Comparison of ENCODE assay signal across 8 cellular contexts in genomic region chr3:32334675-32335074, GRCh38. TPM values are rescaled to one million over a fixed set of nuclear protein-coding genes. Genes with fewer than 3 reads are reported as not detected.
A peak's percentile ranks its signal among the peaks of the same experiment; 100 is the strongest.
DNase-seq lines count a peak whose midpoint lies in the region; ATAC-seq and TF ChIP-seq lines count a peak whose summit lies in the region.

No MANE protein-coding gene starts in this region.

- H3K4me3 ChIP-seq in HL-60 (replicated peaks; ENCODE audit: insufficient read depth, low read length): no peak overlapping the region
- H3K4me3 ChIP-seq in upper lobe of right lung: no peak overlapping the region

- no peaks in the 10 kb centered on the region for H3K36me3 ChIP-seq in upper lobe of right lung

- peak; percentile 1 for TF ChIP-seq CTCF in HL-60 (IDR thresholded peaks at IDR 0.05; ENCODE audit: insufficient read depth, low read length)
- TF ChIP-seq CTCF in upper lobe of right lung (IDR thresholded peaks at IDR 0.05): no peak

- intact Hi-C loops in upper lobe of right lung (cut with DNase I): no loop called here

- H3K4me1 ChIP-seq in upper lobe of right lung: peaks cover 11% of the 10 kb centered on the region

- H3K27ac ChIP-seq in HL-60 (replicated peaks) (no peak overlapping the region), upper lobe of right lung (no peak overlapping the region)

- peak; percentile 53 to 67 for ATAC-seq in activated CD4-positive, CD25-positive, alpha-beta regulatory T cell treated with anti-CD3 and anti-CD28 coated beads, Interleukin-2, amount 50 U/mL, for 24 hours
- no peak for ATAC-seq in HG03139 (IDR thresholded peaks at IDR 0.05; ENCODE audit: unreplicated experiment)
- ATAC-seq in HG03354 (IDR thresholded peaks at IDR 0.05; ENCODE audit: poor library complexity, severe bottlenecking, unreplicated experiment): no peak
- no peak for ATAC-seq in upper lobe of right lung

- no peak for DNase-seq in HL-60 (ENCODE audit: low read depth in 1 of 2, low spot score in 1 of 2)
- peak; percentile 39 for DNase-seq in dermis blood vessel endothelial cell
- peak; percentile 64 for DNase-seq in stimulated activated CD4-positive, alpha-beta T cell treated with anti-CD3 and anti-CD28 coated beads, Interleukin-4, amount 100 ng/mL, for 1 hour
- DNase-seq in upper lobe of right lung: no peak
- no peak for DNase-seq in foreskin melanocyte

- H3K27me3 ChIP-seq in HL-60 (ENCODE audit: insufficient read depth, poor library complexity, severe bottlenecking): no peaks in the 10 kb centered on the region
- H3K27me3 ChIP-seq in upper lobe of right lung: no peaks in the 10 kb centered on the region

- no peaks in the 10 kb centered on the region for H3K9me3 ChIP-seq in upper lobe of right lung

RNA-seq across cellular contexts. Expression of gene CMTM7, which starts 57.0 kb away (rescaled TPM):
- total RNA-seq in dermis blood vessel endothelial cell (19.1 and 31.3 TPM in 2 replicates), upper lobe of right lung (53.2 TPM)

Comparison
In these comparisons a context has a peak if more than half of its experiments do, and no peak if none do; other contexts are left out.
1. DNase-seq: peak in dermis blood vessel endothelial cell (single experiment) and stimulated activated CD4-positive, alpha-beta T cell treated with anti-CD3 and anti-CD28 coated beads, Interleukin-4, amount 100 ng/mL, for 1 hour (single experiment); none in HL-60 (0 of 2), upper lobe of right lung (single experiment) and foreskin melanocyte (single experiment).
2. ATAC-seq: peak in activated CD4-positive, CD25-positive, alpha-beta regulatory T cell treated with anti-CD3 and anti-CD28 coated beads, Interleukin-2, amount 50 U/mL, for 24 hours (2 of 2); none in HG03139 (single experiment), HG03354 (single experiment) and upper lobe of right lung (single experiment).